ENCODE assay signal across 26 cellular contexts in the genomic region with DNA sequence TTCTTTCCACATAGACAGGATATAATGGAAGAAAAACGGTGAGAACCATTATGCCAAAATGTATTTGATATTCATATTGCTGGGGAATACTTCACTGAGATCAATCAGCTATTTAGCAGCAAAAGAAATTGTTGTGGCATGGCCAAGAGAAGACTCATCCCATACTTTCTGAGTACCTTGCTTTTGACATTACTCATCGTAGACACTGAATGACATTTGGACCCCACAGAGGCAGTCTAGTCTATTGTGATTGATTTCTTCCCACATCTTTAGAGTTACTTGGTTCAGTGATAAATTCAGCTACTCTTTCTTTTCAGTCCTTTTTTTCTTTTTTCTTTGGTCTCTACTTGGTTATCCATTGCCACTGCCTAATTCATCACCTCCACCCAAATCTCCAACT. TPM values are rescaled to one million over a fixed set of nuclear protein-coding genes. Genes with fewer than 3 reads are reported as not detected.
DNase-seq lines count a peak whose midpoint lies in the region; TF ChIP-seq lines count a peak whose summit lies in the region.
"Had no signal": no experiment of that assay in that cellular context is flagged by ENCODE, and none has a peak within 500 bp of the region (broad histone marks: within the 10 kb centered on the region; RNA-seq: fewer than 3 reads in every experiment).

No MANE protein-coding gene starts in this region.

- H3K27me3 Mint-ChIP-seq in activated T-cell treated with anti-CD3 and anti-CD28 coated beads, Interleukin-2, amount 50 U/mL, for 24 hours, result no peaks in the 10 kb centered on the region
- no peaks in the 10 kb centered on the region for H3K27me3 Mint-ChIP-seq in chondrocyte (ENCODE audit: low read depth)
- H3K27me3 Mint-ChIP-seq: activated naive CD8-positive, alpha-beta T cell treated with anti-CD3 and anti-CD28 coated beads, Interleukin-2, amount 10 ng/mL, durations not matched to agents 7 days and 5 days; CD4-positive, CD25-positive, alpha-beta regulatory T cell; naive thymus-derived CD8-positive, alpha-beta T cell; stimulated activated naive CD8-positive, alpha-beta T cell treated with anti-CD3 and anti-CD28 coated beads, Interleukin-15, Interleukin-2, amounts not matched to agents 100 ng/mL and 50 ng/mL, for 24 hours had no signal

- H3K9me3 ChIP-seq in smooth muscle cell (replicated peaks; ENCODE audit: low read depth), result no peaks in the 10 kb centered on the region
- H3K9me3 ChIP-seq: Peyer's patch had no signal

- no peak overlapping the region for H3K4me3 Mint-ChIP-seq in activated T-cell treated with anti-CD3 and anti-CD28 coated beads, Interleukin-2, amount 50 U/mL, for 24 hours
- H3K4me3 Mint-ChIP-seq in chondrocyte (ENCODE audit: unreplicated experiment), result no peak overlapping the region
- H3K4me3 Mint-ChIP-seq: activated naive CD8-positive, alpha-beta T cell treated with anti-CD3 and anti-CD28 coated beads, Interleukin-2, amount 10 ng/mL, durations not matched to agents 7 days and 5 days; activated T-helper 1 cell treated with anti-CD3 and anti-CD28 coated beads, Interleukin-12 subunit alpha, Interleukin-12 subunit beta, Interleukin-2, Interleukin-4 antibody, amounts not matched to agents 30 ng/mL and 10 ng/mL and 1 ng/mL, durations not matched to agents 14 hours and 24 hours and 36 hours; CD4-positive, CD25-positive, alpha-beta regulatory T cell; IgD-negative memory B cell; naive thymus-derived CD8-positive, alpha-beta T cell; stimulated activated naive CD8-positive, alpha-beta T cell treated with anti-CD3 and anti-CD28 coated beads, Interleukin-15, Interleukin-2, amounts not matched to agents 100 ng/mL and 50 ng/mL, for 24 hours; T-helper 2 cell treated with Interferon-gamma antibody and Interleukin-4, amounts not matched to agents 5 μg/mL and 100 μg/mL, for 36 hours had no signal

- H3K4me1 Mint-ChIP-seq in activated T-cell treated with anti-CD3 and anti-CD28 coated beads, Interleukin-2, amount 50 U/mL, for 24 hours (ENCODE audit: low read depth), result peaks cover 18% of the 10 kb centered on the region
- peaks cover 74% of the 10 kb centered on the region for H3K4me1 Mint-ChIP-seq in chondrocyte (ENCODE audit: low read depth)
- H3K4me1 Mint-ChIP-seq: IgD-negative memory B cell had no signal

- H3F3A ChIP-seq in smooth muscle cell (ENCODE audit: low read depth), result peaks cover 61% of the 10 kb centered on the region

- H3K27ac Mint-ChIP-seq in activated T-cell treated with anti-CD3 and anti-CD28 coated beads, Interleukin-2, amount 50 U/mL, for 24 hours, result peak overlapping the region; percentile 7
- peak overlapping the region; percentile 93 for H3K27ac Mint-ChIP-seq in chondrocyte (ENCODE audit: unreplicated experiment)
- H3K27ac Mint-ChIP-seq: activated naive CD8-positive, alpha-beta T cell treated with anti-CD3 and anti-CD28 coated beads, Interleukin-2, amount 10 ng/mL, durations not matched to agents 7 days and 5 days; activated T-helper 1 cell treated with anti-CD3 and anti-CD28 coated beads, Interleukin-12 subunit alpha, Interleukin-12 subunit beta, Interleukin-2, Interleukin-4 antibody, amounts not matched to agents 30 ng/mL and 10 ng/mL and 1 ng/mL, durations not matched to agents 14 hours and 24 hours and 36 hours; CD4-positive, CD25-positive, alpha-beta regulatory T cell; IgD-negative memory B cell; naive thymus-derived CD8-positive, alpha-beta T cell; stimulated activated naive CD8-positive, alpha-beta T cell treated with anti-CD3 and anti-CD28 coated beads, Interleukin-15, Interleukin-2, amounts not matched to agents 100 ng/mL and 50 ng/mL, for 24 hours; T-helper 2 cell treated with Interferon-gamma antibody and Interleukin-4, amounts not matched to agents 5 μg/mL and 100 μg/mL, for 36 hours had no signal

- H4K20me1 ChIP-seq in smooth muscle cell (ENCODE audit: low read depth), result peaks cover 95% of the 10 kb centered on the region

- no peak overlapping the region for H2AFZ ChIP-seq in smooth muscle cell (ENCODE audit: low read depth)

- no peak overlapping the region for H3K4me2 ChIP-seq in smooth muscle cell

- no peaks in the 10 kb centered on the region for H3K9me3 Mint-ChIP-seq in activated T-cell treated with anti-CD3 and anti-CD28 coated beads, Interleukin-2, amount 50 U/mL, for 24 hours
- peaks cover 2% of the 10 kb centered on the region for H3K9me3 Mint-ChIP-seq in chondrocyte (ENCODE audit: low read depth)
- H3K9me3 Mint-ChIP-seq: activated naive CD8-positive, alpha-beta T cell treated with anti-CD3 and anti-CD28 coated beads, Interleukin-2, amount 10 ng/mL, durations not matched to agents 7 days and 5 days; activated T-helper 1 cell treated with anti-CD3 and anti-CD28 coated beads, Interleukin-12 subunit alpha, Interleukin-12 subunit beta, Interleukin-2, Interleukin-4 antibody, amounts not matched to agents 30 ng/mL and 10 ng/mL and 1 ng/mL, durations not matched to agents 14 hours and 24 hours and 36 hours; CD4-positive, CD25-positive, alpha-beta regulatory T cell; IgD-negative memory B cell; naive thymus-derived CD8-positive, alpha-beta T cell; stimulated activated naive CD8-positive, alpha-beta T cell treated with anti-CD3 and anti-CD28 coated beads, Interleukin-15, Interleukin-2, amounts not matched to agents 100 ng/mL and 50 ng/mL, for 24 hours; T-helper 2 cell treated with Interferon-gamma antibody and Interleukin-4, amounts not matched to agents 5 μg/mL and 100 μg/mL, for 36 hours had no signal

- no peak overlapping the region for H3K9ac ChIP-seq in smooth muscle cell (ENCODE audit: low read depth)

- no peak for DNase-seq in activated T-cell treated with anti-CD3 and anti-CD28 coated beads, Interleukin-2, amount 50 U/mL, for 24 hours
- DNase-seq in activated T-cell treated with anti-CD3 and anti-CD28 coated beads for 4 hours (no peak), M059J (ENCODE audit: low read depth) (peak; percentile 22), chondrocyte (ENCODE audit: low spot score) (no peak), smooth muscle cell (lab: John Stamatoyannopoulos, UW; ENCODE audit: unreplicated experiment) (no peak), DMS53 treated with DMSO at 0.1 percent for 48 hours (lab: John Stamatoyannopoulos, UW; ENCODE audit: unreplicated experiment) (no peak), NCI-H526 (lab: John Stamatoyannopoulos, UW) (no peak), COLO668 (lab: John Stamatoyannopoulos, UW; ENCODE audit: unreplicated experiment) (no peak)
- DNase-seq: activated CD8-positive, alpha-beta memory T cell treated with anti-CD3 and anti-CD28 coated beads for 24 hours; activated naive CD8-positive, alpha-beta T cell treated with anti-CD3 and anti-CD28 coated beads, Interleukin-2, amount 10 ng/mL, durations not matched to agents 7 days and 5 days; AML-193; CD4-positive, CD25-positive, alpha-beta regulatory T cell; cerebellar nuclear complex; dorsolateral prefrontal cortex; foreskin melanocyte; naive thymus-derived CD8-positive, alpha-beta T cell; NCI-H1694 treated with DMSO at 0.1 percent for 48 hours; NCI-H446; NCI-H774; Peyer's patch; SHP77 had no signal

- peaks cover 30% of the 10 kb centered on the region for H3K36me3 Mint-ChIP-seq in activated T-cell treated with anti-CD3 and anti-CD28 coated beads, Interleukin-2, amount 50 U/mL, for 24 hours (ENCODE audit: low read depth)
- H3K36me3 Mint-ChIP-seq in chondrocyte (ENCODE audit: low read depth), result peaks cover 51% of the 10 kb centered on the region

- H3K4me1 ChIP-seq in smooth muscle cell (ENCODE audit: low read depth), result peaks cover 17% of the 10 kb centered on the region

- TF ChIP-seq CTCF in chondrocyte (IDR thresholded peaks at IDR 0.05) (no peak), smooth muscle cell (IDR thresholded peaks at IDR 0.05; ENCODE audit: borderline replicate concordance, insufficient read depth, poor library complexity, severe bottlenecking) (no peak)

- WGBS in smooth muscle cell (ENCODE audit: low lambda C conversion rate), result 93% methylated on average over 2 of the region's 2 CpGs

- peak overlapping the region; percentile 99 for H3K27ac ChIP-seq in smooth muscle cell (ENCODE audit: low read depth)
- H3K27ac ChIP-seq: Peyer's patch had no signal

- H3K79me2 ChIP-seq in smooth muscle cell (ENCODE audit: low read depth), result peaks cover 57% of the 10 kb centered on the region

- no peaks in the 10 kb centered on the region for H3K27me3 ChIP-seq in smooth muscle cell (ENCODE audit: low read depth)
- H3K27me3 ChIP-seq: dorsolateral prefrontal cortex, Peyer's patch had no signal

- H3K36me3 ChIP-seq in smooth muscle cell (ENCODE audit: low read depth), result peaks cover 43% of the 10 kb centered on the region

- no peak overlapping the region for H3K4me3 ChIP-seq in smooth muscle cell
- H3K4me3 ChIP-seq: lung, Peyer's patch had no signal

RNA-seq across cellular contexts. Expression of gene ATP1B1, which starts 22.1 kb away (rescaled TPM):
- 68.2 and 71.0 TPM in 2 replicates for total RNA-seq in M059J (2014; rRNA removed; shearing (Covaris generic))
- total RNA-seq in chondrocyte (104 to 225 TPM (median 105 TPM) in 3 replicates), smooth muscle cell (347 and 400 TPM in 2 replicates)
- 140 and 144 TPM in 2 replicates for polyA plus RNA-seq in smooth muscle cell
